1 cellular context compared by ENCODE assay signal in the genomic region with DNA sequence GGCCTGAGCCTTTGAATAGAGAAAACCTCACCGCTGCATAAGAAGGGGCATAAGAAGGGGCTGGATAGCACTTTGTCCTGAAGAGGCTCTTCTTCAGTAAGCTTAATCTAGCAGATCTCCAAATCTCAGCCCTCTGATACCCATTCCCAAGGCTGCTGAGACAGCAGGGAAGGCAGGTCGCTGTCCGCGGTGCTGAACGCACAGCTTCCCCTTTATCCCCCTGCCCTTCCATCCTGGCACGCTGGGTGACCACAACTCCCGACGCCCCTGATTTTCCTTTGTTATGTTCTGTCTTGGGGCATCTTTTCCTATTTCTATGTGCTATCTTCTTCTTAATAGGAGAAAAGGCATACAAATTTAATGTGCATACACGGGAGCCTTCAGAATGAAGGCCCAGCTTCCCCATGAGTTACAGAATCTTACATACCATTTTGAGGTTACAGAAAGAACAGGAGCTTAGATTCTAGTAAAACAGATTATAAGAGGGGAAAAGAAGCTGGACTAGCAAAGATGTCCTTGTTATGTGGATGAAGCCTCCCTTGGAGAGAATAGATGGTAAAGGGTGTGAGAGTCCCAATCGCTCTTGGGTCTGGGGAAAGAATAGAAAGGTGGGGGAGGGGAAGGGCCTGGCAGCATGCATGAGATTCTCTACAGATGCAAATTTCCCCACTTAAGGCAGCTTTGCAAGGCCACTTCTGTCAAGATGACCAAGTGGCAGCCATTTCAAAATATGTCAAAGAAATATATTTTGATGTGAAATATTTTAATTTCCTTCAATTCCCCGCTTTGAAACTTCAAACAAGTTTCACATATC.
TF ChIP-seq lines count a peak whose summit lies in the region.

No MANE protein-coding gene starts in this region.

TF ChIP-seq in HepG2, 621 proteins besides CTCF, POLR2A, EP300 and RAD21 (continued from another document and continues in another):
- TF ChIP-seq, protein P1, sequence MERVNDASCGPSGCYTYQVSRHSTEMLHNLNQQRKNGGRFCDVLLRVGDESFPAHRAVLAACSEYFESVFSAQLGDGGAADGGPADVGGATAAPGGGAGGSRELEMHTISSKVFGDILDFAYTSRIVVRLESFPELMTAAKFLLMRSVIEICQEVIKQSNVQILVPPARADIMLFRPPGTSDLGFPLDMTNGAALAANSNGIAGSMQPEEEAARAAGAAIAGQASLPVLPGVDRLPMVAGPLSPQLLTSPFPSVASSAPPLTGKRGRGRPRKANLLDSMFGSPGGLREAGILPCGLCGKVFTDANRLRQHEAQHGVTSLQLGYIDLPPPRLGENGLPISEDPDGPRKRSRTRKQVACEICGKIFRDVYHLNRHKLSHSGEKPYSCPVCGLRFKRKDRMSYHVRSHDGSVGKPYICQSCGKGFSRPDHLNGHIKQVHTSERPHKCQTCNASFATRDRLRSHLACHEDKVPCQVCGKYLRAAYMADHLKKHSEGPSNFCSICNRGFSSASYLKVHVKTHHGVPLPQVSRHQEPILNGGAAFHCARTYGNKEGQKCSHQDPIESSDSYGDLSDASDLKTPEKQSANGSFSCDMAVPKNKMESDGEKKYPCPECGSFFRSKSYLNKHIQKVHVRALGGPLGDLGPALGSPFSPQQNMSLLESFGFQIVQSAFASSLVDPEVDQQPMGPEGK (CRISPR knock-in tag; IDR thresholded peaks at IDR 0.05), result 0 out of 2 replicates have a peak, but pooled peaks have one; percentile 25
- no peak for TF ChIP-seq NFIC (IDR thresholded peaks at IDR 0.05; ENCODE audit: low read length)
- no peak for TF ChIP-seq MEIS1 (CRISPR knock-in tag; IDR thresholded peaks at IDR 0.05; ENCODE audit: borderline replicate concordance)
- no peak for TF ChIP-seq POGZ (CRISPR knock-in tag; IDR thresholded peaks at IDR 0.05)
- no peak for TF ChIP-seq MIER3 (CRISPR knock-in tag; IDR thresholded peaks at IDR 0.05; ENCODE audit: borderline replicate concordance)
- TF ChIP-seq PHF5A (CRISPR knock-in tag; IDR thresholded peaks at IDR 0.05; ENCODE audit: low read depth, unreplicated experiment), result no peak
- TF ChIP-seq, protein P2, sequence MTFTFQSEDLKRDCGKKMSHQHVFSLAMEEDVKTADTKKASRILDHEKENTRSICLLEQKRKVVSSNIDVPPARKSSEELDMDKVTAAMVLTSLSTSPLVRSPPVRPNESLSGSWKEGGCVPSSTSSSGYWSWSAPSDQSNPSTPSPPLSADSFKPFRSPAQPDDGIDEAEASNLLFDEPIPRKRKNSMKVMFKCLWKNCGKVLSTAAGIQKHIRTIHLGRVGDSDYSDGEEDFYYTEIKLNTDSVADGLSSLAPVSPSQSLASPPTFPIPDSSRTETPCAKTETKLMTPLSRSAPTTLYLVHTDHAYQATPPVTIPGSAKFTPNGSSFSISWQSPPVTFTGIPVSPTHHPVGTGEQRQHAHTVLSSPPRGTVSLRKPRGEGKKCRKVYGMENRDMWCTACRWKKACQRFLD (CRISPR knock-in tag; IDR thresholded peaks at IDR 0.05; ENCODE audit: borderline replicate concordance), result no peak
- no peak for TF ChIP-seq SIN3A (IDR thresholded peaks at IDR 0.05; ENCODE audit: borderline replicate concordance, low read depth, low read length)
- TF ChIP-seq, protein P3, sequence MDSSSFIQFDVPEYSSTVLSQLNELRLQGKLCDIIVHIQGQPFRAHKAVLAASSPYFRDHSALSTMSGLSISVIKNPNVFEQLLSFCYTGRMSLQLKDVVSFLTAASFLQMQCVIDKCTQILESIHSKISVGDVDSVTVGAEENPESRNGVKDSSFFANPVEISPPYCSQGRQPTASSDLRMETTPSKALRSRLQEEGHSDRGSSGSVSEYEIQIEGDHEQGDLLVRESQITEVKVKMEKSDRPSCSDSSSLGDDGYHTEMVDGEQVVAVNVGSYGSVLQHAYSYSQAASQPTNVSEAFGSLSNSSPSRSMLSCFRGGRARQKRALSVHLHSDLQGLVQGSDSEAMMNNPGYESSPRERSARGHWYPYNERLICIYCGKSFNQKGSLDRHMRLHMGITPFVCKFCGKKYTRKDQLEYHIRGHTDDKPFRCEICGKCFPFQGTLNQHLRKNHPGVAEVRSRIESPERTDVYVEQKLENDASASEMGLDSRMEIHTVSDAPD (CRISPR knock-in tag; IDR thresholded peaks at IDR 0.05), result no peak
- TF ChIP-seq, protein P4, sequence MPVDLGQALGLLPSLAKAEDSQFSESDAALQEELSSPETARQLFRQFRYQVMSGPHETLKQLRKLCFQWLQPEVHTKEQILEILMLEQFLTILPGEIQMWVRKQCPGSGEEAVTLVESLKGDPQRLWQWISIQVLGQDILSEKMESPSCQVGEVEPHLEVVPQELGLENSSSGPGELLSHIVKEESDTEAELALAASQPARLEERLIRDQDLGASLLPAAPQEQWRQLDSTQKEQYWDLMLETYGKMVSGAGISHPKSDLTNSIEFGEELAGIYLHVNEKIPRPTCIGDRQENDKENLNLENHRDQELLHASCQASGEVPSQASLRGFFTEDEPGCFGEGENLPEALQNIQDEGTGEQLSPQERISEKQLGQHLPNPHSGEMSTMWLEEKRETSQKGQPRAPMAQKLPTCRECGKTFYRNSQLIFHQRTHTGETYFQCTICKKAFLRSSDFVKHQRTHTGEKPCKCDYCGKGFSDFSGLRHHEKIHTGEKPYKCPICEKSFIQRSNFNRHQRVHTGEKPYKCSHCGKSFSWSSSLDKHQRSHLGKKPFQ (CRISPR knock-in tag; IDR thresholded peaks at IDR 0.05; ENCODE audit: insufficient replicate concordance), result peak; percentile 34
- no peak for TF ChIP-seq TCF7 (IDR thresholded peaks at IDR 0.05; ENCODE audit: low read depth)
- no peak for TF ChIP-seq NRL (CRISPR knock-in tag; IDR thresholded peaks at IDR 0.05; ENCODE audit: borderline replicate concordance)
- TF ChIP-seq, protein P5, sequence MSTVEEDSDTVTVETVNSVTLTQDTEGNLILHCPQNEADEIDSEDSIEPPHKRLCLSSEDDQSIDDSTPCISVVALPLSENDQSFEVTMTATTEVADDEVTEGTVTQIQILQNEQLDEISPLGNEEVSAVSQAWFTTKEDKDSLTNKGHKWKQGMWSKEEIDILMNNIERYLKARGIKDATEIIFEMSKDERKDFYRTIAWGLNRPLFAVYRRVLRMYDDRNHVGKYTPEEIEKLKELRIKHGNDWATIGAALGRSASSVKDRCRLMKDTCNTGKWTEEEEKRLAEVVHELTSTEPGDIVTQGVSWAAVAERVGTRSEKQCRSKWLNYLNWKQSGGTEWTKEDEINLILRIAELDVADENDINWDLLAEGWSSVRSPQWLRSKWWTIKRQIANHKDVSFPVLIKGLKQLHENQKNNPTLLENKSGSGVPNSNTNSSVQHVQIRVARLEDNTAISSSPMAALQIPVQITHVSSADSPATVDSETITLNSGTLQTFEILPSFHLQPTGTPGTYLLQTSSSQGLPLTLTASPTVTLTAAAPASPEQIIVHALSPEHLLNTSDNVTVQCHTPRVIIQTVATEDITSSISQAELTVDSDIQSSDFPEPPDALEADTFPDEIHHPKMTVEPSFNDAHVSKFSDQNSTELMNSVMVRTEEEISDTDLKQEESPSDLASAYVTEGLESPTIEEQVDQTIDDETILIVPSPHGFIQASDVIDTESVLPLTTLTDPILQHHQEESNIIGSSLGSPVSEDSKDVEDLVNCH (CRISPR knock-in tag; IDR thresholded peaks at IDR 0.05), result no peak
- TF ChIP-seq, protein P6, sequence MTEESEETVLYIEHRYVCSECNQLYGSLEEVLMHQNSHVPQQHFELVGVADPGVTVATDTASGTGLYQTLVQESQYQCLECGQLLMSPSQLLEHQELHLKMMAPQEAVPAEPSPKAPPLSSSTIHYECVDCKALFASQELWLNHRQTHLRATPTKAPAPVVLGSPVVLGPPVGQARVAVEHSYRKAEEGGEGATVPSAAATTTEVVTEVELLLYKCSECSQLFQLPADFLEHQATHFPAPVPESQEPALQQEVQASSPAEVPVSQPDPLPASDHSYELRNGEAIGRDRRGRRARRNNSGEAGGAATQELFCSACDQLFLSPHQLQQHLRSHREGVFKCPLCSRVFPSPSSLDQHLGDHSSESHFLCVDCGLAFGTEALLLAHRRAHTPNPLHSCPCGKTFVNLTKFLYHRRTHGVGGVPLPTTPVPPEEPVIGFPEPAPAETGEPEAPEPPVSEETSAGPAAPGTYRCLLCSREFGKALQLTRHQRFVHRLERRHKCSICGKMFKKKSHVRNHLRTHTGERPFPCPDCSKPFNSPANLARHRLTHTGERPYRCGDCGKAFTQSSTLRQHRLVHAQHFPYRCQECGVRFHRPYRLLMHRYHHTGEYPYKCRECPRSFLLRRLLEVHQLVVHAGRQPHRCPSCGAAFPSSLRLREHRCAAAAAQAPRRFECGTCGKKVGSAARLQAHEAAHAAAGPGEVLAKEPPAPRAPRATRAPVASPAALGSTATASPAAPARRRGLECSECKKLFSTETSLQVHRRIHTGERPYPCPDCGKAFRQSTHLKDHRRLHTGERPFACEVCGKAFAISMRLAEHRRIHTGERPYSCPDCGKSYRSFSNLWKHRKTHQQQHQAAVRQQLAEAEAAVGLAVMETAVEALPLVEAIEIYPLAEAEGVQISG (CRISPR knock-in tag; IDR thresholded peaks at IDR 0.05), result peak; percentile 68
- TF ChIP-seq ZNF329 (CRISPR knock-in tag; IDR thresholded peaks at IDR 0.05; ENCODE audit: low read depth), result no peak
- TF ChIP-seq ZNF17 (CRISPR knock-in tag; IDR thresholded peaks at IDR 0.05), result no peak
- TF ChIP-seq, protein P7, sequence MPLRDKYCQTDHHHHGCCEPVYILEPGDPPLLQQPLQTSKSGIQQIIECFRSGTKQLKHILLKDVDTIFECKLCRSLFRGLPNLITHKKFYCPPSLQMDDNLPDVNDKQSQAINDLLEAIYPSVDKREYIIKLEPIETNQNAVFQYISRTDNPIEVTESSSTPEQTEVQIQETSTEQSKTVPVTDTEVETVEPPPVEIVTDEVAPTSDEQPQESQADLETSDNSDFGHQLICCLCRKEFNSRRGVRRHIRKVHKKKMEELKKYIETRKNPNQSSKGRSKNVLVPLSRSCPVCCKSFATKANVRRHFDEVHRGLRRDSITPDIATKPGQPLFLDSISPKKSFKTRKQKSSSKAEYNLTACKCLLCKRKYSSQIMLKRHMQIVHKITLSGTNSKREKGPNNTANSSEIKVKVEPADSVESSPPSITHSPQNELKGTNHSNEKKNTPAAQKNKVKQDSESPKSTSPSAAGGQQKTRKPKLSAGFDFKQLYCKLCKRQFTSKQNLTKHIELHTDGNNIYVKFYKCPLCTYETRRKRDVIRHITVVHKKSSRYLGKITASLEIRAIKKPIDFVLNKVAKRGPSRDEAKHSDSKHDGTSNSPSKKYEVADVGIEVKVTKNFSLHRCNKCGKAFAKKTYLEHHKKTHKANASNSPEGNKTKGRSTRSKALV (CRISPR knock-in tag; IDR thresholded peaks at IDR 0.05), result peak; percentile 62; the same call in 1 of the 2 replicates
- TF ChIP-seq CENPT (CRISPR knock-in tag; IDR thresholded peaks at IDR 0.05; ENCODE audit: low read depth), result no peak
- 0 out of 2 replicates have a peak, but pooled peaks have one; percentile 22 for TF ChIP-seq ZNF644 (CRISPR knock-in tag; IDR thresholded peaks at IDR 0.05; ENCODE audit: low read depth)
- TF ChIP-seq, protein P8, sequence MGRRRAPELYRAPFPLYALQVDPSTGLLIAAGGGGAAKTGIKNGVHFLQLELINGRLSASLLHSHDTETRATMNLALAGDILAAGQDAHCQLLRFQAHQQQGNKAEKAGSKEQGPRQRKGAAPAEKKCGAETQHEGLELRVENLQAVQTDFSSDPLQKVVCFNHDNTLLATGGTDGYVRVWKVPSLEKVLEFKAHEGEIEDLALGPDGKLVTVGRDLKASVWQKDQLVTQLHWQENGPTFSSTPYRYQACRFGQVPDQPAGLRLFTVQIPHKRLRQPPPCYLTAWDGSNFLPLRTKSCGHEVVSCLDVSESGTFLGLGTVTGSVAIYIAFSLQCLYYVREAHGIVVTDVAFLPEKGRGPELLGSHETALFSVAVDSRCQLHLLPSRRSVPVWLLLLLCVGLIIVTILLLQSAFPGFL (CRISPR knock-in tag; IDR thresholded peaks at IDR 0.05), result 0 out of 2 replicates have a peak, but pooled peaks have one; percentile 40
- TF ChIP-seq, protein P9, sequence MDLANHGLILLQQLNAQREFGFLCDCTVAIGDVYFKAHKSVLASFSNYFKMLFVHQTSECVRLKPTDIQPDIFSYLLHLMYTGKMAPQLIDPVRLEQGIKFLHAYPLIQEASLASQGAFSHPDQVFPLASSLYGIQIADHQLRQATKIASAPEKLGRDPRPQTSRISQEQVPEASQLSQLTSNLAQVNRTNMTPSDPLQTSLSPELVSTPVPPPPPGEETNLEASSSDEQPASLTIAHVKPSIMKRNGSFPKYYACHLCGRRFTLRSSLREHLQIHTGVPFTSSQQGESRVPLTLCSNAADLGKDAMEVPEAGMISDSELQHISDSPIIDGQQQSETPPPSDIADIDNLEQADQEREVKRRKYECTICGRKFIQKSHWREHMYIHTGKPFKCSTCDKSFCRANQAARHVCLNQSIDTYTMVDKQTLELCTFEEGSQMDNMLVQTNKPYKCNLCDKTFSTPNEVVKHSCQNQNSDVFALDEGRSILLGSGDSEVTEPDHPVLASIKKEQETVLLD (CRISPR knock-in tag; IDR thresholded peaks at IDR 0.05; ENCODE audit: low read depth), result 0 out of 2 replicates have a peak, but pooled peaks have one; percentile 35
- 0 out of 2 replicates have a peak, but pooled peaks have one; percentile 55 for TF ChIP-seq SALL2 (CRISPR knock-in tag; IDR thresholded peaks at IDR 0.05)
- TF ChIP-seq PHF20 (CRISPR knock-in tag; IDR thresholded peaks at IDR 0.05), result peak; percentile 20; the same call in 1 of the 2 replicates
- TF ChIP-seq JUNB (CRISPR knock-in tag; IDR thresholded peaks at IDR 0.05; ENCODE audit: borderline replicate concordance), result no peak
- TF ChIP-seq ZNF557 (CRISPR knock-in tag; IDR thresholded peaks at IDR 0.05), result peak; percentile 75; the same call in 1 of the 2 replicates
- peak; percentile 94 for TF ChIP-seq EHMT2 (IDR thresholded peaks at IDR 0.05; ENCODE audit: borderline replicate concordance, low read depth, low read length)
- 0 out of 2 replicates have a peak, but pooled peaks have one; percentile 28 for TF ChIP-seq ZBTB7B (CRISPR knock-in tag; IDR thresholded peaks at IDR 0.05)
- TF ChIP-seq, protein P10, sequence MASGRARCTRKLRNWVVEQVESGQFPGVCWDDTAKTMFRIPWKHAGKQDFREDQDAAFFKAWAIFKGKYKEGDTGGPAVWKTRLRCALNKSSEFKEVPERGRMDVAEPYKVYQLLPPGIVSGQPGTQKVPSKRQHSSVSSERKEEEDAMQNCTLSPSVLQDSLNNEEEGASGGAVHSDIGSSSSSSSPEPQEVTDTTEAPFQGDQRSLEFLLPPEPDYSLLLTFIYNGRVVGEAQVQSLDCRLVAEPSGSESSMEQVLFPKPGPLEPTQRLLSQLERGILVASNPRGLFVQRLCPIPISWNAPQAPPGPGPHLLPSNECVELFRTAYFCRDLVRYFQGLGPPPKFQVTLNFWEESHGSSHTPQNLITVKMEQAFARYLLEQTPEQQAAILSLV (CRISPR knock-in tag; IDR thresholded peaks at IDR 0.05; ENCODE audit: borderline replicate concordance), result no peak
- TF ChIP-seq, protein P11, sequence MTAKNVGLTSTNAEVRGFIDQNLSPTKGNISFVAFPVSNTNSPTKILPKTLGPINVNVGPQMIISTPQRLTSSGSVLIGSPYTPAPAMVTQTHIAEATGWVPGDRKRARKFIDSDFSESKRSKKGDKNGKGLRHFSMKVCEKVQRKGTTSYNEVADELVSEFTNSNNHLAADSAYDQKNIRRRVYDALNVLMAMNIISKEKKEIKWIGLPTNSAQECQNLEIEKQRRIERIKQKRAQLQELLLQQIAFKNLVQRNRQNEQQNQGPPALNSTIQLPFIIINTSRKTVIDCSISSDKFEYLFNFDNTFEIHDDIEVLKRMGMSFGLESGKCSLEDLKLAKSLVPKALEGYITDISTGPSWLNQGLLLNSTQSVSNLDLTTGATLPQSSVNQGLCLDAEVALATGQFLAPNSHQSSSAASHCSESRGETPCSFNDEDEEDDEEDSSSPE (CRISPR knock-in tag; IDR thresholded peaks at IDR 0.05), result no peak
- TF ChIP-seq, protein P12, sequence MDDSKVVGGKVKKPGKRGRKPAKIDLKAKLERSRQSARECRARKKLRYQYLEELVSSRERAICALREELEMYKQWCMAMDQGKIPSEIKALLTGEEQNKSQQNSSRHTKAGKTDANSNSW (CRISPR knock-in tag; IDR thresholded peaks at IDR 0.05; ENCODE audit: borderline replicate concordance), result no peak
- TF ChIP-seq ZNF720 (CRISPR knock-in tag; IDR thresholded peaks at IDR 0.05), result no peak
- TF ChIP-seq TRIM24 (CRISPR knock-in tag; IDR thresholded peaks at IDR 0.05), result no peak
- peak; percentile 52; the same call in 1 of the 2 replicates for TF ChIP-seq MAFF (IDR thresholded peaks at IDR 0.05; ENCODE audit: low read depth, low read length)
